In the genomic region with DNA sequence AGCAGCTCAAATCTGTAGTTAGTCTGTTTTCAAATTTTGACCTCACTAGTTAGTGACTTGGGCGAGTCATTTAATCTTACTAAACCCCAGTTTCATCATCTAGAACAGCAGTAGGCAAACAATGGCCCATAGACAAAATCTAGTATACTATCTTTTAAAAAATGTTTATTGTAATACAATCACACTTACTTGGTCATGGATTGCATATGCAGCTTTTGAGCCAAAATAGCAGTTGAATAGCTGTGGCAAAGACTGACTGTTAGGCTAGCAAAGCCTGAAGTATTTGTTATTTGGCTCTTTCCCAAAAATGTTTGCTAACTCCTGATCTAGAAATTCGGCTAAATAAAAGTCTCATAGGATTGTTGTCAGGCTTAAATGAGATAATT, we compare ENCODE assay signal across 1 cellular context.
TF ChIP-seq lines count a peak whose summit lies in the region.

No MANE protein-coding gene starts in this region.

TF ChIP-seq in H1, 55 proteins besides CTCF, POLR2A, EP300 and RAD21:
- TF ChIP-seq SUZ12 (IDR thresholded peaks at IDR 0.05; ENCODE audit: low read length): no peak
- no peak for TF ChIP-seq CTBP2 (IDR thresholded peaks at IDR 0.05; ENCODE audit: borderline replicate concordance, insufficient read depth, insufficient read length, low read length)
- no peak for TF ChIP-seq SP2 (IDR thresholded peaks at IDR 0.05; ENCODE audit: low read length)
- no peak for TF ChIP-seq TBP (IDR thresholded peaks at IDR 0.05; ENCODE audit: low read depth, low read length)
TF ChIP-seq in H1: peak in this region for 0.
